Comparison of ENCODE assay signal across 12 cellular contexts in the genomic region with DNA sequence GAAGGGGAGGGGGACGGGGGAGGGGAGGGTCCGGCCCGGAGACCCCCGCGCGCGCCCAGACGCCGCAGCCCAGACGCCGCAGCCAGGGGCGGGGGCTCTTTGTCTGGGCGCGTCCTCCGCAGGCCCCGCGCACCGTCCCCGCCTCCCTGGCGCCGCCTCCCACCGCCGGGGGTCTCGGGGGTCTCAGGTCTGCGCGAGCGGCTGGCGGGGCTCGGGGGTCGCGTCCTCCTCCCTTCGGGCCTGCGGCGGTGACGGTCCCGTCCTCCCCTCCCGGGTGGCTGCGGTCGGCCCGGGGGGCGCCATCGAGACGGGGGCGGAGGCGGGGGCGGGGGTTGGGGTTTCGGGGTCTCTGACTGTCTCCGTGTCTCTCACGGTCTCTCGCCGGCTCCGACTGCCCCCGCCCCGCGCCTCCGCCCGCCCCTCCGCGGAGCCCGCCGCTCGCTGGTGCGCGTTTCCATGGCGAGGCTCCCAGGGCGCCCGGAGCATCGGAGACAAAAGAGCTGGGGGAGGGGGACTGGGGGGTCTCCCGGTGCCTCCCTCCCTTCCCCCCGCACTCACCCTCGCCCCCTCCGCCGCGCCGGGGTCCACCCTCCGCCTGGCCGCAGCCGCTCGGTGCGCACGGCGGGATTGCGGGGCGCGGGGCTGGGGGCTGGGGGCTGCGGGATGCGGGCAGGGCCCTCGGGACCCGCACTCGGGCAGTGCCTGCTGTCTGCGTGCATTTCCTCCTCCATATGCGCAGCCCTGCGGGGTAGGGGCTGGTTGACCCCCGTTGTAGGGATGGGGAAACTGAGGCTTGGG. TPM values are rescaled to one million over a fixed set of nuclear protein-coding genes. Genes with fewer than 3 reads are reported as not detected.
DNase-seq lines count a peak whose midpoint lies in the region; ATAC-seq and TF ChIP-seq lines count a peak whose summit lies in the region.
"Had no signal": no experiment of that assay in that cellular context is flagged by ENCODE, and none has a peak within 500 bp of the region (broad histone marks: within the 10 kb centered on the region; RNA-seq: fewer than 3 reads in every experiment).

No MANE protein-coding gene starts in this region.

- no peak overlapping the region for H2AFZ ChIP-seq in neuron (ENCODE audit: low read depth, low read length)

- no TSS peak for BruUV-seq in Calu3 (replicated peaks; lab: Mats Ljungman, UMichigan)

- no peaks in the 10 kb centered on the region for H3K4me1 ChIP-seq in CD8-positive, alpha-beta T cell (ENCODE audit: insufficient read depth, low read length)
- peaks cover 8% of the 10 kb centered on the region for H3K4me1 ChIP-seq in ectodermal cell (ENCODE audit: control insufficient read depth, insufficient read depth, low read length)
- H3K4me1 ChIP-seq in neuron (ENCODE audit: insufficient read depth, low read length), result peaks cover 6% of the 10 kb centered on the region

- peak overlapping the region; percentile 35 for H3K4me3 Mint-ChIP-seq in CD8-positive, alpha-beta T cell
- H3K4me3 Mint-ChIP-seq in Calu3 (ENCODE audit: low read depth, unreplicated experiment), result no peak overlapping the region
- H3K4me3 Mint-ChIP-seq in effector memory CD8-positive, alpha-beta T cell, result no peak overlapping the region
- H3K4me3 Mint-ChIP-seq: activated naive CD4-positive, alpha-beta T cell treated with anti-CD3 and anti-CD28 coated beads for 36 hours had no signal

- no peak overlapping the region for H3K27ac ChIP-seq in CD8-positive, alpha-beta T cell (ENCODE audit: low read depth, low read length)
- peak overlapping the region; percentile 76 for H3K27ac ChIP-seq in ectodermal cell (ENCODE audit: insufficient read depth, low read depth, low read length, poor library complexity, severe bottlenecking)
- H3K27ac ChIP-seq: epithelial cell of prostate had no signal

- H3K36me3 Mint-ChIP-seq in CD8-positive, alpha-beta T cell, result no peaks in the 10 kb centered on the region
- H3K36me3 Mint-ChIP-seq in Calu3 (ENCODE audit: insufficient read depth, unreplicated experiment), result peaks cover 5% of the 10 kb centered on the region
- peaks cover 29% of the 10 kb centered on the region for H3K36me3 Mint-ChIP-seq in effector memory CD8-positive, alpha-beta T cell (ENCODE audit: insufficient read depth)

- WGBS in ectodermal cell, 2 experiments, result 1 to 2% methylated on average over 94 of the region's 94 CpGs

- no peaks in the 10 kb centered on the region for H3K9me3 Mint-ChIP-seq in CD8-positive, alpha-beta T cell
- no peaks in the 10 kb centered on the region for H3K9me3 Mint-ChIP-seq in Calu3 (ENCODE audit: low read depth, unreplicated experiment)
- no peaks in the 10 kb centered on the region for H3K9me3 Mint-ChIP-seq in effector memory CD8-positive, alpha-beta T cell
- H3K9me3 Mint-ChIP-seq: activated naive CD4-positive, alpha-beta T cell treated with anti-CD3 and anti-CD28 coated beads for 36 hours had no signal

- no peaks in the 10 kb centered on the region for H3K27me3 ChIP-seq in CD8-positive, alpha-beta T cell (ENCODE audit: insufficient read depth, low read length)
- H3K27me3 ChIP-seq in ectodermal cell (ENCODE audit: control insufficient read depth, insufficient read depth, low read length, poor library complexity, severe bottlenecking) (no peaks in the 10 kb centered on the region), neuron (ENCODE audit: insufficient read depth, low read length) (no peaks in the 10 kb centered on the region)

- DNase-seq in CD8-positive, alpha-beta T cell, result no peak
- DNase-seq in Kasumi-1 (lab: John Stamatoyannopoulos, UW), result peak; percentile 29 to 41
- no peak for DNase-seq in EL
- no peak for DNase-seq in Calu3
- DNase-seq in effector memory CD8-positive, alpha-beta T cell, result no peak
- no peak for DNase-seq in NCI-H2029 treated with DMSO at 0.1 percent for 48 hours (lab: John Stamatoyannopoulos, UW)
- DNase-seq: activated naive CD4-positive, alpha-beta T cell treated with anti-CD3 and anti-CD28 coated beads for 36 hours; NCI-H510A treated with DMSO at 0.1 percent for 48 hours had no signal

- no peak overlapping the region for H3K27ac Mint-ChIP-seq in CD8-positive, alpha-beta T cell
- H3K27ac Mint-ChIP-seq in Calu3 (ENCODE audit: unreplicated experiment), result no peak overlapping the region
- H3K27ac Mint-ChIP-seq in effector memory CD8-positive, alpha-beta T cell, result no peak overlapping the region
- H3K27ac Mint-ChIP-seq: activated naive CD4-positive, alpha-beta T cell treated with anti-CD3 and anti-CD28 coated beads for 36 hours had no signal

- TF ChIP-seq CTCF in CD8-positive, alpha-beta T cell (IDR thresholded peaks at IDR 0.05), result no peak
- TF ChIP-seq CTCF in Calu3 (IDR thresholded peaks at IDR 0.05; ENCODE audit: unreplicated experiment), result no peak

- H3K4me3 ChIP-seq in CD8-positive, alpha-beta T cell (ENCODE audit: low read depth, low read length), result no peak overlapping the region
- H3K4me3 ChIP-seq in ectodermal cell (ENCODE audit: insufficient read depth, low read depth, low read length), result peak overlapping the region; percentile 63
- peak overlapping the region; percentile 58 for H3K4me3 ChIP-seq in neuron (ENCODE audit: low read length)

- H3K27me3 Mint-ChIP-seq in CD8-positive, alpha-beta T cell (ENCODE audit: low read depth), result peaks cover 11% of the 10 kb centered on the region
- H3K27me3 Mint-ChIP-seq in Calu3 (ENCODE audit: unreplicated experiment), result no peaks in the 10 kb centered on the region
- H3K27me3 Mint-ChIP-seq in effector memory CD8-positive, alpha-beta T cell, result peaks cover 7 to 25% of the 10 kb centered on the region in 2 donors

- H3K4me1 Mint-ChIP-seq in CD8-positive, alpha-beta T cell (ENCODE audit: low read depth), result no peaks in the 10 kb centered on the region
- H3K4me1 Mint-ChIP-seq in Calu3 (ENCODE audit: low read depth, unreplicated experiment), result peaks cover 9% of the 10 kb centered on the region
- H3K4me1 Mint-ChIP-seq in effector memory CD8-positive, alpha-beta T cell (ENCODE audit: low read depth in 2 of 2), result peaks cover 0 to 3% of the 10 kb centered on the region in 2 donors

- POLR2A ChIA-PET in CD8-positive, alpha-beta T cell (lab: Charles Lee), result no interaction called here

- ATAC-seq in CD8-positive, alpha-beta T cell, result peak; percentile 29
- no peak for ATAC-seq in effector memory CD8-positive, alpha-beta T cell (replicated peaks)

- intact Hi-C loops in CD8-positive, alpha-beta T cell (cut with DNase I, micrococcal nuclease), result no loop called here
- intact Hi-C loops in Calu3 (cut with micrococcal nuclease; ENCODE audit: unreplicated experiment), result no loop called here

- CTCF ChIA-PET in CD8-positive, alpha-beta T cell (lab: Charles Lee), result no interaction called here
- CTCF ChIA-PET in Calu3 (lab: Charles Lee), result no interaction called here

- H3K36me3 ChIP-seq in CD8-positive, alpha-beta T cell (ENCODE audit: insufficient read depth, low read length), result no peaks in the 10 kb centered on the region
- no peaks in the 10 kb centered on the region for H3K36me3 ChIP-seq in ectodermal cell (ENCODE audit: control insufficient read depth, insufficient read depth, low read length)
- peaks cover 5% of the 10 kb centered on the region for H3K36me3 ChIP-seq in neuron (ENCODE audit: insufficient read depth, low read length)

- H3K9me3 ChIP-seq in CD8-positive, alpha-beta T cell (ENCODE audit: low read length), result no peaks in the 10 kb centered on the region
- H3K9me3 ChIP-seq in ectodermal cell (ENCODE audit: control insufficient read depth, low read length) (no peaks in the 10 kb centered on the region), neuron (ENCODE audit: low read length) (no peaks in the 10 kb centered on the region)

RNA-seq across cellular contexts. Expression of a gene that starts 0.4 kb away (rescaled TPM):
- not detected for total RNA-seq in CD8-positive, alpha-beta T cell
- 96.2 TPM for polyA plus RNA-seq in ectodermal cell (2013, experiment 1 of 4)
- polyA plus RNA-seq in ectodermal cell (2013, experiment 2 of 4), result 106 TPM
- polyA plus RNA-seq in ectodermal cell (2013, experiment 3 of 4), result 100 TPM
- 110 TPM for polyA plus RNA-seq in ectodermal cell (2013, experiment 4 of 4)
- total RNA-seq in Calu3 (2022), result 0.27 TPM in 1 of 2 replicates, not detected in the other
- total RNA-seq: activated naive CD4-positive, alpha-beta T cell treated with anti-CD3 and anti-CD28 coated beads for 36 hours had no signal

RNA-seq across cellular contexts. Expression of a gene that starts 5.5 kb away (rescaled TPM):
- total RNA-seq in CD8-positive, alpha-beta T cell, result under 1 TPM; 0.69 to 0.87 TPM
- 1.1 TPM for polyA plus RNA-seq in ectodermal cell (2013, experiment 1 of 4)
- 1.9 TPM for polyA plus RNA-seq in ectodermal cell (2013, experiment 2 of 4)
- polyA plus RNA-seq in ectodermal cell (2013, experiment 3 of 4), result 1.0 TPM
- 1.0 TPM for polyA plus RNA-seq in ectodermal cell (2013, experiment 4 of 4)
- total RNA-seq in Calu3 (2022), result not detected in 2 replicates
- total RNA-seq: activated naive CD4-positive, alpha-beta T cell treated with anti-CD3 and anti-CD28 coated beads for 36 hours; Daoy had no signal

RNA-seq across cellular contexts. Expression of a gene that starts 18.6 kb away (rescaled TPM):
- not detected for total RNA-seq in CD8-positive, alpha-beta T cell
- not detected for polyA plus RNA-seq in ectodermal cell (2013, experiment 1 of 4)
- polyA plus RNA-seq in ectodermal cell (2013, experiment 2 of 4), result 0.32 TPM
- not detected for polyA plus RNA-seq in ectodermal cell (2013, experiment 3 of 4)
- polyA plus RNA-seq in ectodermal cell (2013, experiment 4 of 4), result 1.1 TPM
- not detected in 2 replicates for total RNA-seq in Calu3 (2022)
- total RNA-seq: activated naive CD4-positive, alpha-beta T cell treated with anti-CD3 and anti-CD28 coated beads for 36 hours; Daoy had no signal

RNA-seq across cellular contexts. Expression of a gene that starts 24.9 kb away (rescaled TPM):
- total RNA-seq in CD8-positive, alpha-beta T cell, result 100 to 1,000 TPM; 248 to 266 TPM
- polyA plus RNA-seq in ectodermal cell (2013, experiment 1 of 4), result 477 TPM
- polyA plus RNA-seq in ectodermal cell (2013, experiment 2 of 4), result 476 TPM
- 331 TPM for polyA plus RNA-seq in ectodermal cell (2013, experiment 3 of 4)
- polyA plus RNA-seq in ectodermal cell (2013, experiment 4 of 4), result 345 TPM
- total RNA-seq in Calu3 (2022), result 380 and 409 TPM in 2 replicates

RNA-seq across cellular contexts. Expression of a gene that starts 29.9 kb away (rescaled TPM):
- total RNA-seq in CD8-positive, alpha-beta T cell, result not detected
- polyA plus RNA-seq in ectodermal cell (2013, experiment 1 of 4), result not detected
- polyA plus RNA-seq in ectodermal cell (2013, experiment 2 of 4), result not detected
- polyA plus RNA-seq in ectodermal cell (2013, experiment 3 of 4), result not detected
- polyA plus RNA-seq in ectodermal cell (2013, experiment 4 of 4), result not detected
- not detected in 2 replicates for total RNA-seq in Calu3 (2022)
- total RNA-seq: activated naive CD4-positive, alpha-beta T cell treated with anti-CD3 and anti-CD28 coated beads for 36 hours; Daoy had no signal

Comparison
In these comparisons a context has a peak if more than half of its experiments do, and no peak if none do; other contexts are left out.
1. DNase-seq: peak in Kasumi-1 (2 of 2); none in CD8-positive, alpha-beta T cell (0 of 7), EL (single experiment), Calu3 (single experiment), effector memory CD8-positive, alpha-beta T cell (0 of 3) and NCI-H2029 treated with DMSO at 0.1 percent for 48 hours (single experiment).